In the genomic region with DNA sequence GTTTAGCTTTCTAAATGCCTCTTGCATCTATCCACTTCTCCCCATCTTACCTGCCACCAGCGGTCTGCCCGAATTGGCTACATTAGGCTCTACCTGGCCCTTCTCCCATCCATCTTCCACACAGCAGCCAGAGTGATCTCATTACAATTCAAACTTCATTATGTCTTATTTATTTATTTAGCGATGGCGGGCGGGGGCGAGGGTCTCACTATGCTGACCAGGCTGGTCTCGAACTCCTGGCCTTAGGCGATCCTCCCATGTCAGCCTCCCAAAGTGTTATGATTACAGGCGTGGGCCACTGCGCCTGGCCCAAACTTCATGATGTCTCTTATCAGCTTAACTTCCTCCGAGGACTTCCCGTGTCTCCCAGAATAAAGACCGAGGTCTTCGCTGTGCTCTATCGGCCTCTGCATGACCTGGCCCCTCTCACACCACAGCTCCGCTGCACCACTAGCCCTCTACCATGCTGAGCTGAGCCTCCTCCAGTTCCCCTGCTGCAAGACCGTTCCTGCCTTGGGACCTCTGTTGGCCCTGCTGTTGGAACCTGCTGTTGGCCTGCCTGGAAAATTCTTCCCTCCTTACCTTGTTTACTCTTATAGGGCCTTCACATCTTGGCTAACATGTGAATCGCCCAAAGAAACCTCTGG, we compare ENCODE assay signal across 8 cellular contexts. TPM values are rescaled to one million over a fixed set of nuclear protein-coding genes. Genes with fewer than 3 reads are reported as not detected.
DNase-seq lines count a peak whose midpoint lies in the region; ATAC-seq, FAIRE-seq and TF ChIP-seq lines count a peak whose summit lies in the region.

No MANE protein-coding gene starts in this region.

- no peak for FAIRE-seq in H1 (lab: Jason Lieb, UNC)

- H3K79me2 ChIP-seq in GM23338 (replicated peaks; ENCODE audit: insufficient read depth) (peaks cover 84% of the 10 kb centered on the region), H1 (ENCODE audit: control insufficient read depth in 1 of 2, insufficient read depth in 2 of 2, low read length in 2 of 2) (peaks cover 11 to 62% of the 10 kb centered on the region in 2 experiments)

- H3K9me3 Mint-ChIP-seq in GM23338 (no peaks in the 10 kb centered on the region), natural killer cell (no peaks in the 10 kb centered on the region)

- peak overlapping the region in 7 of 11 experiments; percentile 32 to 57 (median 55); a peak in 8 of 22 replicates for H3K9ac ChIP-seq in BLaER1 treated with 17β-estradiol and CSF1 and Interleukin-3, amounts not matched to agents 10 nM and 100 nM
- peak overlapping the region in 3 of 4 experiments; percentile 66 to 82 (median 75); a peak in 6 of 7 replicates for H3K9ac ChIP-seq in H1 (replicated peaks in 1 of 4; ENCODE audit: extremely low read depth in 1 of 4, low read depth in 3 of 4, low read length in 3 of 4)

- H4K20me1 ChIP-seq in BLaER1 treated with 17β-estradiol and CSF1 and Interleukin-3, amounts not matched to agents 10 nM and 100 nM = peaks cover 13 to 94% (median 38%) of the 10 kb centered on the region in 11 experiments; a peak in 19 of 22 replicates
- H4K20me1 ChIP-seq in GM23338 (replicated peaks; ENCODE audit: insufficient read depth) (peaks cover 33% of the 10 kb centered on the region), H1 (replicated peaks in 1 of 2; ENCODE audit: control insufficient read depth in 1 of 2, insufficient read depth in 2 of 2, low read length in 2 of 2) (peaks cover 13 to 16% of the 10 kb centered on the region in 2 experiments)

- H3K36me3 Mint-ChIP-seq in GM23338 (ENCODE audit: low read depth) (peaks cover 36% of the 10 kb centered on the region), natural killer cell (no peaks in the 10 kb centered on the region)

- H3K36me3 ChIP-seq in BLaER1 treated with 17β-estradiol and CSF1 and Interleukin-3, amounts not matched to agents 10 nM and 100 nM = no peaks in the 10 kb centered on the region
- H3K36me3 ChIP-seq in GM23338 (ENCODE audit: insufficient read depth) (no peaks in the 10 kb centered on the region), H1 (ENCODE audit: control insufficient read depth in 2 of 4, insufficient read depth in 4 of 4, low read length in 3 of 4) (peaks cover 0 to 8% (median 2%) of the 10 kb centered on the region in 4 experiments; a peak in 2 of 8 replicates)

- CTCF ChIA-PET in H1 (lab: Charles Lee; ENCODE audit: partially characterized antibody) = interaction anchor here (2.7 kb wide), 1 partner anchor 19 kb away, joined by 10 read pairs; no protein-coding TSS in a partner anchor

- peak overlapping the region; percentile 48 to 68 (median 55); a peak in 19 of 20 replicates for H3K4me3 ChIP-seq in BLaER1 treated with 17β-estradiol and CSF1 and Interleukin-3, amounts not matched to agents 10 nM and 100 nM
- H3K4me3 ChIP-seq in GM23338 = peak overlapping the region; percentile 99
- peak overlapping the region; percentile 65 to 84 (median 80) for H3K4me3 ChIP-seq in H1 (ENCODE audit: extremely low read depth in 1 of 4, insufficient read depth in 2 of 4, low read depth in 3 of 4, low read length in 4 of 4)

- peak overlapping the region; percentile 36; the same call in 1 of the 2 replicates for H3K18ac ChIP-seq in H1 (ENCODE audit: extremely low read depth, low read length)

- H2BK15ac ChIP-seq in H1 (ENCODE audit: low read length) = peak overlapping the region; percentile 97; the same call in 1 of the 2 replicates

- peak overlapping the region in 3 of 11 experiments; percentile 29 to 51 (median 43); a peak in 3 of 22 replicates for H3K27ac ChIP-seq in BLaER1 treated with 17β-estradiol and CSF1 and Interleukin-3, amounts not matched to agents 10 nM and 100 nM
- peak overlapping the region; percentile 89 for H3K27ac ChIP-seq in GM23338 (ENCODE audit: low read depth)
- H3K27ac ChIP-seq in H1 (ENCODE audit: low read depth, low read length) = peak overlapping the region; percentile 63; the same call in 1 of the 2 replicates

- peak overlapping the region; percentile 81 to 99 (median 96) for H3K4me2 ChIP-seq in BLaER1 treated with 17β-estradiol and CSF1 and Interleukin-3, amounts not matched to agents 10 nM and 100 nM
- H3K4me2 ChIP-seq in GM23338 = peak overlapping the region; percentile 100
- H3K4me2 ChIP-seq in H1 (ENCODE audit: insufficient read depth in 1 of 2, low read depth in 2 of 2, low read length in 2 of 2) = peak overlapping the region; percentile 95 to 98

- no peak for TF ChIP-seq EP300 in H1 (IDR thresholded peaks at IDR 0.05; ENCODE audit: borderline replicate concordance in 1 of 2, low read depth in 2 of 2, low read length in 2 of 2)

- H4K5ac ChIP-seq in H1 (ENCODE audit: insufficient read length, low read depth, low read length) = peak overlapping the region; percentile 14

- H3K9me2 ChIP-seq in GM23338 (ENCODE audit: insufficient read depth) = no peaks in the 10 kb centered on the region

- no peak for TF ChIP-seq POLR2A in H1 (IDR thresholded peaks at IDR 0.05; ENCODE audit: control extremely low read depth in 1 of 2, low read depth in 2 of 2, low read length in 2 of 2)

- H2BK120ac ChIP-seq in H1 (replicated peaks; ENCODE audit: low read depth, low read length) = no peak overlapping the region

- H3K79me1 ChIP-seq in H1 (ENCODE audit: low read depth, low read length) = peaks cover 15% of the 10 kb centered on the region

- peak overlapping the region; percentile 27 for H3K4ac ChIP-seq in H1 (replicated peaks; ENCODE audit: insufficient read length, low read depth, low read length)

- no peak overlapping the region for H3K56ac ChIP-seq in H1 (replicated peaks; ENCODE audit: insufficient read length, low read depth, low read length)

- H2AFZ ChIP-seq in GM23338 (peak overlapping the region; percentile 99), H1 (ENCODE audit: low read length) (peak overlapping the region; percentile 7; the same call in 1 of the 2 replicates)

- H2BK12ac ChIP-seq in H1 (ENCODE audit: low read depth, low read length) = 0 out of 2 replicates have a peak overlapping the region, but pooled peaks have one; percentile 71

- intact Hi-C loops in natural killer cell (cut with micrococcal nuclease) = no loop called here

- peak overlapping the region; percentile 4 for H4K91ac ChIP-seq in H1 (replicated peaks; ENCODE audit: insufficient read length, low read length)

- H2BK5ac ChIP-seq in H1 (ENCODE audit: low read depth, low read length) = peak overlapping the region; percentile 82

- H2AK5ac ChIP-seq in H1 (ENCODE audit: low read depth, low read length) = no peak overlapping the region

- TF ChIP-seq CTCF in GM23338 (conservative IDR thresholded peaks at IDR 0.05; ENCODE audit: low read depth in 2 of 2) (no peak), H1 (IDR thresholded peaks at IDR 0.05; ENCODE audit: control extremely low read depth in 1 of 3, insufficient read depth in 1 of 3, low read depth in 1 of 3, low read length in 3 of 3) (no peak), natural killer cell (IDR thresholded peaks at IDR 0.05) (no peak)

- peaks cover 14% of the 10 kb centered on the region for H3K27me3 Mint-ChIP-seq in GM23338 (ENCODE audit: insufficient read depth, low read depth, poor library complexity)
- H3K27me3 Mint-ChIP-seq in natural killer cell (ENCODE audit: low read depth in 2 of 2) = peaks cover 62 to 63% of the 10 kb centered on the region in 2 donors

- POLR2A ChIA-PET in H1 (lab: Charles Lee; ENCODE audit: partially characterized antibody) = interaction anchor here (0.6 to 2.2 kb wide), 7 partner anchors 8 to 556 kb away, joined by 3 to 11 read pairs (median 3); no protein-coding TSS in a partner anchor

- H3K4me1 ChIP-seq in BLaER1 treated with 17β-estradiol and CSF1 and Interleukin-3, amounts not matched to agents 10 nM and 100 nM = peaks cover 31 to 40% (median 35%) of the 10 kb centered on the region in 10 experiments
- H3K4me1 ChIP-seq in GM23338 (ENCODE audit: insufficient read depth) (peaks cover 23% of the 10 kb centered on the region), H1 (replicated peaks in 1 of 4; ENCODE audit: control insufficient read depth in 3 of 4, insufficient read depth in 4 of 4, low read length in 3 of 4) (peaks cover 5 to 10% (median 9%) of the 10 kb centered on the region in 4 experiments)

- no peak for TF ChIP-seq RAD21 in H1 (IDR thresholded peaks at IDR 0.05 in 1 of 2, conservative IDR thresholded peaks at IDR 0.05 in 1 of 2; ENCODE audit: low read depth in 2 of 2, low read length in 2 of 2)

- ATAC-seq in GM23338 = peak; percentile 31
- peak in 2 of 3 donors; percentile 7 to 13 for ATAC-seq in natural killer cell
- no peak for ATAC-seq in HG03378 (IDR thresholded peaks at IDR 0.05; ENCODE audit: unreplicated experiment)

- H3K27ac Mint-ChIP-seq in GM23338 (peak overlapping the region; percentile 87), natural killer cell (peak overlapping the region in 1 of 2 donors; percentile 32)

- H3K4me1 Mint-ChIP-seq in GM23338 (peaks cover 21% of the 10 kb centered on the region), natural killer cell (peaks cover 18 to 20% of the 10 kb centered on the region in 2 donors)

- no peak overlapping the region; the same call in 1 of the 2 replicates for H4K8ac ChIP-seq in H1 (ENCODE audit: extremely low read depth, insufficient read depth, low read length)

- H3K14ac ChIP-seq in H1 (ENCODE audit: insufficient read length) = no peak overlapping the region

- H3K23ac ChIP-seq in H1 (ENCODE audit: insufficient read length) = no peak overlapping the region

- DNase-seq in GM23338 (ENCODE audit: low spot score) (peak; percentile 44), SK-N-DZ (ENCODE audit: low spot score) (peak; percentile 60), H1 (ENCODE audit: low read depth in 1 of 2, low spot score in 2 of 2) (peak in 1 of 2 experiments; percentile 60), natural killer cell (no peak), COR-L47 (lab: John Stamatoyannopoulos, UW) (no peak)
- no peak for DNase-seq in NK-92 treated with Interleukin-12 subunit alpha and Interleukin-12 subunit beta, amount 100 ng/mL, for 24 hours (lab: John Stamatoyannopoulos, UW)

- no peaks in the 10 kb centered on the region for H3K9me3 ChIP-seq in BLaER1 treated with 17β-estradiol and CSF1 and Interleukin-3, amounts not matched to agents 10 nM and 100 nM (replicated peaks in 1 of 11)
- no peaks in the 10 kb centered on the region for H3K9me3 ChIP-seq in H1 (ENCODE audit: insufficient read depth in 2 of 2, low read depth in 1 of 2, low read length in 1 of 2)

- H2BK20ac ChIP-seq in H1 (ENCODE audit: low read length) = 0 out of 2 replicates have a peak overlapping the region, but pooled peaks have one; percentile 9

- H3K4me3 Mint-ChIP-seq in GM23338 (peak overlapping the region; percentile 97), natural killer cell (peak overlapping the region; percentile 75)

- H3F3A ChIP-seq in GM23338 (replicated peaks; ENCODE audit: low read depth) = no peaks in the 10 kb centered on the region; the same call in 1 of the 2 replicates

- H3K27me3 ChIP-seq in BLaER1 treated with 17β-estradiol and CSF1 and Interleukin-3, amounts not matched to agents 10 nM and 100 nM = peaks cover 56 to 95% (median 67%) of the 10 kb centered on the region in 11 experiments
- H3K27me3 ChIP-seq in GM23338 (ENCODE audit: insufficient read depth) = no peaks in the 10 kb centered on the region
- no peaks in the 10 kb centered on the region for H3K27me3 ChIP-seq in H1 (replicated peaks in 1 of 4; ENCODE audit: control insufficient read depth in 3 of 4, extremely low read depth in 1 of 4, insufficient read depth in 3 of 4, low read length in 3 of 4)

- WGBS in H1 (ENCODE audit: extremely low coverage in 1 of 2, insufficient coverage in 1 of 2, insufficient read length in 1 of 2, insufficient replicate concordance in 2 of 2, low coverage in 1 of 2, low lambda C conversion rate in 2 of 2, missing lambda C conversion rate in 1 of 2), 2 experiments = 55% methylated on average over 18 of the region's 18 CpGs; no CpG with 5 or more reads in 1 of the 2 experiments

- H3K23me2 ChIP-seq in H1 (ENCODE audit: low read depth, low read length) = peaks cover 17% of the 10 kb centered on the region

RNA-seq across cellular contexts. Expression of a gene that starts 0.9 kb away (rescaled TPM):
- total RNA-seq in GM23338 (2014; rRNA removed; shearing (Covaris generic)) = 327 and 343 TPM in 2 replicates
- polyA plus RNA-seq in GM23338 (2016; fragmentation: Nextera tagmentation; extraction: Ambion mirVana) (148 and 163 TPM in 2 replicates), H1 (2011; rRNA removed) (84.6 and 125 TPM in 2 replicates)
- polyA plus RNA-seq in SK-N-DZ (2014; cell fraction: cytosol; rRNA removed) = 116 and 118 TPM in 2 replicates
- polyA plus RNA-seq in SK-N-DZ (2014; cell fraction: nucleus; rRNA removed) = 496 and 557 TPM in 2 replicates
- total RNA-seq in H1 (2021; fragmentation: NEBNext Ultra II Directional; extraction: Animal tissue kit (Norgen Biotek cat#: 25700)) = 207 and 216 TPM in 2 replicates
- polyA plus RNA-seq in H1 (2011; cell fraction: cytosol; rRNA removed) = 128 TPM
- 425 TPM for polyA plus RNA-seq in H1 (2011; cell fraction: nucleus; rRNA removed)
- polyA plus RNA-seq in H1 (2012, experiment 1 of 2) = 187 to 200 TPM (median 193 TPM) in 4 replicates
- polyA plus RNA-seq in H1 (2012, experiment 2 of 2) = 30.1 TPM
- 117 TPM for polyA plus RNA-seq in H1 (2013, experiment 1 of 2)
- 107 TPM for polyA plus RNA-seq in H1 (2013, experiment 2 of 2)
- polyA minus RNA-seq in H1 (2011; rRNA and poly(A)+ RNA removed) = 145 and 156 TPM in 2 replicates
- polyA minus RNA-seq in H1 (2011; cell fraction: cytosol; rRNA and poly(A)+ RNA removed) = 92.5 TPM
- 161 TPM for polyA minus RNA-seq in H1 (2011; cell fraction: nucleus; rRNA and poly(A)+ RNA removed)
- total RNA-seq in natural killer cell = 1 to 10 TPM in 2 of 3 donors, under 1 TPM in 1; 0.59 to 5.8 (median 1.8) TPM

Comparison
In these comparisons a context has a peak if more than half of its experiments do, and no peak if none do; other contexts are left out.
1. DNase-seq: peak in GM23338 (single experiment) and SK-N-DZ (single experiment); none in natural killer cell (single experiment), COR-L47 (single experiment) and NK-92 treated with Interleukin-12 subunit alpha and Interleukin-12 subunit beta, amount 100 ng/mL, for 24 hours (single experiment).
2. RNA of a gene that starts 0.9 kb away (total RNA-seq): 327 to 343 TPM in GM23338 and 207 to 216 TPM in H1; 0.59 to 5.8 TPM in natural killer cell; every median in the first group is over 10 times any median in the second.
3. Peak in every context shown above with its lines, with median percentiles within 50 percentile points of each other: H3K4me2 ChIP-seq and H3K4me3 ChIP-seq.